Comparison of ENCODE assay signal across 1 cellular context in genomic region chr2:218272531-218273212, GRCh38.
TF ChIP-seq lines count a peak whose summit lies in the region.

No MANE protein-coding gene starts in this region.

TF ChIP-seq in K562, 482 proteins besides CTCF, POLR2A, EP300 and RAD21 (continued from another document and continues in another):
- TF ChIP-seq SP1 (CRISPR knock-in tag; IDR thresholded peaks at IDR 0.05), result peak; percentile 55; the same call in 1 of the 2 replicates
- TF ChIP-seq GABPB1 (CRISPR knock-in tag; IDR thresholded peaks at IDR 0.05), result peak; percentile 8; the same call in 1 of the 2 replicates
- peak; percentile 51 for TF ChIP-seq VEZF1 (CRISPR knock-in tag; IDR thresholded peaks at IDR 0.05)
- peak; percentile 71; the same call in 1 of the 2 replicates for TF ChIP-seq XRCC5 (IDR thresholded peaks at IDR 0.05; ENCODE audit: low read depth, low read length)
- TF ChIP-seq RNF219 (CRISPR knock-in tag; IDR thresholded peaks at IDR 0.05), result no peak
- TF ChIP-seq MTA2 (IDR thresholded peaks at IDR 0.05; ENCODE audit: low read depth), result no peak
- TF ChIP-seq ZNF263 (CRISPR knock-in tag; IDR thresholded peaks at IDR 0.05; ENCODE audit: borderline replicate concordance), result peak; percentile 94
- TF ChIP-seq CREM (IDR thresholded peaks at IDR 0.05; ENCODE audit: low read depth), result 0 out of 2 replicates have a peak, but pooled peaks have one; percentile 13
- no peak for TF ChIP-seq PRPF4 (IDR thresholded peaks at IDR 0.05; ENCODE audit: insufficient read depth, low read depth, low read length, poor library complexity, severe bottlenecking)
- TF ChIP-seq CEBPB (tag; IDR thresholded peaks at IDR 0.05), result peak; percentile 41; the same call in 1 of the 2 replicates
- peak in 1 of 2 experiments; percentile 49; a peak in 1 of 4 replicates for TF ChIP-seq MNT (conservative IDR thresholded peaks at IDR 0.05)
- TF ChIP-seq POLR2AphosphoS2 (IDR thresholded peaks at IDR 0.05; ENCODE audit: low read length), result peak; percentile 94
- TF ChIP-seq ZNF384 (IDR thresholded peaks at IDR 0.05; ENCODE audit: low read depth, low read length), result 0 out of 2 replicates have a peak, but pooled peaks have one; percentile 33
- peak; percentile 52 for TF ChIP-seq E2F8 (IDR thresholded peaks at IDR 0.05; ENCODE audit: low read depth, partially characterized antibody)
- TF ChIP-seq PTRF (tag; IDR thresholded peaks at IDR 0.05), result no peak
- no peak for TF ChIP-seq ZNF717 (CRISPR knock-in tag; IDR thresholded peaks at IDR 0.05)
- TF ChIP-seq ELF4 (CRISPR knock-in tag; IDR thresholded peaks at IDR 0.05), result no peak
- TF ChIP-seq HMBOX1 (IDR thresholded peaks at IDR 0.05), result peak; percentile 77
- peak; percentile 64 for TF ChIP-seq RBFOX2 (IDR thresholded peaks at IDR 0.05; ENCODE audit: low read depth, low read length)
- no peak for TF ChIP-seq FOXK1 (CRISPR knock-in tag; IDR thresholded peaks at IDR 0.05; ENCODE audit: borderline replicate concordance)
- TF ChIP-seq, protein P1, sequence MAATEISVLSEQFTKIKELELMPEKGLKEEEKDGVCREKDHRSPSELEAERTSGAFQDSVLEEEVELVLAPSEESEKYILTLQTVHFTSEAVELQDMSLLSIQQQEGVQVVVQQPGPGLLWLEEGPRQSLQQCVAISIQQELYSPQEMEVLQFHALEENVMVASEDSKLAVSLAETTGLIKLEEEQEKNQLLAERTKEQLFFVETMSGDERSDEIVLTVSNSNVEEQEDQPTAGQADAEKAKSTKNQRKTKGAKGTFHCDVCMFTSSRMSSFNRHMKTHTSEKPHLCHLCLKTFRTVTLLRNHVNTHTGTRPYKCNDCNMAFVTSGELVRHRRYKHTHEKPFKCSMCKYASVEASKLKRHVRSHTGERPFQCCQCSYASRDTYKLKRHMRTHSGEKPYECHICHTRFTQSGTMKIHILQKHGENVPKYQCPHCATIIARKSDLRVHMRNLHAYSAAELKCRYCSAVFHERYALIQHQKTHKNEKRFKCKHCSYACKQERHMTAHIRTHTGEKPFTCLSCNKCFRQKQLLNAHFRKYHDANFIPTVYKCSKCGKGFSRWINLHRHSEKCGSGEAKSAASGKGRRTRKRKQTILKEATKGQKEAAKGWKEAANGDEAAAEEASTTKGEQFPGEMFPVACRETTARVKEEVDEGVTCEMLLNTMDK (IDR thresholded peaks at IDR 0.05; ENCODE audit: borderline replicate concordance, insufficient read depth, low read depth, low read length, poor library complexity, severe bottlenecking), result peak; percentile 80
- no peak for TF ChIP-seq GABPA (tag; conservative IDR thresholded peaks at IDR 0.05; ENCODE audit: low read depth)
- peak; percentile 37; the same call in 1 of the 2 replicates for TF ChIP-seq HCFC1 (IDR thresholded peaks at IDR 0.05; ENCODE audit: low read depth, low read length)
- no peak for TF ChIP-seq ZBTB5 (IDR thresholded peaks at IDR 0.05)
- peak; percentile 93 for TF ChIP-seq ZBTB40 (IDR thresholded peaks at IDR 0.05)
- TF ChIP-seq ZBTB40 (CRISPR knock-in tag; IDR thresholded peaks at IDR 0.05), result peak; percentile 80
- peak; percentile 72 for TF ChIP-seq RBM22 (IDR thresholded peaks at IDR 0.05; ENCODE audit: low read depth, low read length, poor library complexity, severe bottlenecking)
- no peak for TF ChIP-seq KDM2B (CRISPR knock-in tag; IDR thresholded peaks at IDR 0.05)
- peak; percentile 63 for TF ChIP-seq NFIC (IDR thresholded peaks at IDR 0.05)
- no peak for TF ChIP-seq CBX5 (IDR thresholded peaks at IDR 0.05; ENCODE audit: borderline replicate concordance, low read depth)
- no peak for TF ChIP-seq CCAR2 (IDR thresholded peaks at IDR 0.05; ENCODE audit: low read depth, low read length)
- TF ChIP-seq MAX (CRISPR knock-in tag; IDR thresholded peaks at IDR 0.05), result 0 out of 2 replicates have a peak, but pooled peaks have one; percentile 15
- no peak for TF ChIP-seq EHMT2 (IDR thresholded peaks at IDR 0.05)
- no peak for TF ChIP-seq ZNF644 (tag; IDR thresholded peaks at IDR 0.05; ENCODE audit: low read depth)
- peak in 1 of 2 experiments; percentile 37; a peak in 1 of 4 replicates for TF ChIP-seq NONO (IDR thresholded peaks at IDR 0.05; ENCODE audit: low read depth in 2 of 2, low read length in 1 of 2)
- TF ChIP-seq ZNF212 (CRISPR knock-in tag; IDR thresholded peaks at IDR 0.05), result no peak
